ENCODE assay signal across 19 cellular contexts in the genomic region with DNA sequence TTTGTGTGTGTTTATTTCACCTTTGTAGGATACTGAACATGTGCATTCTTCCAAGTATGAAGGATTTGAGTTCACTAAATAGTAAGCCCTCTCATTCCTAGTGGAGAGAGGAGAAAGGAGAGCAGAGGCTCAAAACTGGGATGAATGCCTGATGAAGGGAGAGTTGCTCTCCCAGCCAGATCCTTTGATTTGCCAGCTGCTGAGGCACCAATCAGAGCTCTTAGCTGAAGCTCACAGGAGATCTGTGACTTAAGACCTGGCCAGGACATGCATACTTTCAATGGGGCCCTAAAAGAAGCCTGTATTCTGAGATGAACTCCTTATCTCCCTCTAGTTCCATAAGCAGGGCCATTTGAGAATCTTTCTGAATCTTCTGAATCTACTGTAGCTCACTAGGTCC.
A peak's percentile ranks its signal among the peaks of the same experiment; 100 is the strongest.
DNase-seq lines count a peak whose midpoint lies in the region; ATAC-seq and TF ChIP-seq lines count a peak whose summit lies in the region.
"Had no signal": no experiment of that assay in that cellular context is flagged by ENCODE, and none has a peak within 500 bp of the region (broad histone marks: within the 10 kb centered on the region; RNA-seq: fewer than 3 reads in every experiment).

No MANE protein-coding gene starts in this region.

- H3K4me3 ChIP-seq in AG10803 (ENCODE audit: low read length): no peak overlapping the region
- no peak overlapping the region for H3K4me3 ChIP-seq in IMR-90 (ENCODE audit: insufficient read depth, low read depth, low read length)
- no peak overlapping the region for H3K4me3 ChIP-seq in adipocyte (ENCODE audit: low read length)
- H3K4me3 ChIP-seq in effector memory CD4-positive, alpha-beta T cell (ENCODE audit: insufficient read depth, low read depth, low read length, poor library complexity, severe bottlenecking): no peak overlapping the region
- no peak overlapping the region for H3K4me3 ChIP-seq in PC-9
- H3K4me3 ChIP-seq: A549, Peyer's patch had no signal

- peak overlapping the region; percentile 41; the same call in 1 of the 2 replicates for H3K23ac ChIP-seq in IMR-90 (ENCODE audit: low read depth, low read length)

- no peak overlapping the region for H3K56ac ChIP-seq in IMR-90 (ENCODE audit: extremely low read depth, insufficient read depth, low read length)

- DNase-seq in AG10803 (ENCODE audit: low read depth) (peak; percentile 34), IMR-90 (no peak), adipocyte (ENCODE audit: low read depth) (peak; percentile 31), medulla oblongata (ENCODE audit: extremely low spot score) (peak; percentile 39), NCI-H2227 (lab: John Stamatoyannopoulos, UW; ENCODE audit: unreplicated experiment) (no peak), PC-9 (no peak)
- no peak for DNase-seq in effector memory CD4-positive, alpha-beta T cell
- DNase-seq: DMS 273 treated with DMSO at 0.1 percent for 48 hours, GF-D8, Kasumi-1, NCI-H1105 treated with DMSO at 0.1 percent for 48 hours, NCI-H187 treated with DMSO at 0.1 percent for 48 hours, NCI-H446 treated with DMSO at 0.1 percent for 48 hours, NCI-H82, Peyer's patch, SHP77 had no signal

- H4K91ac ChIP-seq in IMR-90 (ENCODE audit: insufficient read depth, low read depth, low read length): peak overlapping the region; percentile 65; the same call in 1 of the 2 replicates

- H3K9me1 ChIP-seq in IMR-90 (ENCODE audit: insufficient read depth, low read length): peaks cover 5% of the 10 kb centered on the region; the same call in 1 of the 2 replicates

- H4K8ac ChIP-seq in IMR-90 (ENCODE audit: low read depth in 2 of 2, low read length in 2 of 2): peak overlapping the region; percentile 26 to 46; a peak in 1 of 4 replicates

- peak overlapping the region; percentile 18; the same call in 1 of the 3 replicates for H2BK15ac ChIP-seq in IMR-90 (ENCODE audit: low read depth, low read length)

- BruUV-seq in IMR-90 (replicated peaks; lab: Mats Ljungman, UMichigan) (no TSS peak), PC-9 (replicated peaks; lab: Mats Ljungman, UMichigan) (no TSS peak)

- H3F3A ChIP-seq in PC-9 (ENCODE audit: insufficient read depth, low read depth): no peaks in the 10 kb centered on the region

- CTCF ChIA-PET in IMR-90 (lab: Yijun Ruan, JAX) (no interaction called here), PC-9 (lab: Charles Lee) (no interaction called here)

- no peak overlapping the region for H3K9ac ChIP-seq in IMR-90 (ENCODE audit: low read depth, low read length)
- H3K9ac ChIP-seq in adipocyte (ENCODE audit: low read length): no peak overlapping the region

- peak overlapping the region; percentile 36; the same call in 1 of the 2 replicates for H2AK5ac ChIP-seq in IMR-90 (ENCODE audit: low read depth, low read length)

- POLR2A ChIA-PET in IMR-90 (lab: Charles Lee; ENCODE audit: unreplicated experiment) (interaction anchor here (0.6 kb wide), 1 partner anchor 1260 kb away, joined by 5 read pairs; no protein-coding TSS in a partner anchor), PC-9 (lab: Charles Lee; ENCODE audit: unreplicated experiment) (no interaction called here)

- H4K20me1 ChIP-seq in IMR-90 (ENCODE audit: insufficient read depth, low read length): no peaks in the 10 kb centered on the region
- H4K20me1 ChIP-seq in PC-9 (ENCODE audit: insufficient read depth): no peaks in the 10 kb centered on the region

- H3K4ac ChIP-seq in IMR-90 (ENCODE audit: low read depth, low read length): no peak overlapping the region

- no peaks in the 10 kb centered on the region for H3K79me1 ChIP-seq in IMR-90 (ENCODE audit: low read depth in 1 of 2, low read length in 2 of 2)

- H3K36me3 ChIP-seq in IMR-90 (ENCODE audit: control insufficient read depth, insufficient read depth, low read length) (no peaks in the 10 kb centered on the region), adipocyte (ENCODE audit: control insufficient read depth, insufficient read depth, low read length, severe bottlenecking) (no peaks in the 10 kb centered on the region), PC-9 (ENCODE audit: low read depth) (no peaks in the 10 kb centered on the region)
- no peaks in the 10 kb centered on the region for H3K36me3 ChIP-seq in effector memory CD4-positive, alpha-beta T cell (ENCODE audit: control insufficient read depth, insufficient read depth, low read length)
- H3K36me3 ChIP-seq: Peyer's patch had no signal

- in situ Hi-C loops in IMR-90 (cut with MboI; ENCODE audit: low sequenced_read_pairs): no loop called here

- no peak for TF ChIP-seq POLR2A in IMR-90 (IDR thresholded peaks at IDR 0.05; ENCODE audit: low read depth, low read length)

- H3K9me2 ChIP-seq in PC-9 (ENCODE audit: insufficient read depth): no peaks in the 10 kb centered on the region; the same call in 1 of the 2 replicates

- H2AFZ ChIP-seq in IMR-90 (replicated peaks; ENCODE audit: low read length, poor library complexity): no peak overlapping the region
- H2AFZ ChIP-seq in PC-9: no peak overlapping the region

- 0 out of 2 replicates have a peak, but pooled peaks cover 4% of the 10 kb centered on the region for H3K4me1 ChIP-seq in IMR-90 (ENCODE audit: control insufficient read depth, insufficient read depth, low read length)
- peaks cover 24% of the 10 kb centered on the region for H3K4me1 ChIP-seq in adipocyte (ENCODE audit: control insufficient read depth, insufficient read depth, low read length)
- no peaks in the 10 kb centered on the region for H3K4me1 ChIP-seq in effector memory CD4-positive, alpha-beta T cell (ENCODE audit: control insufficient read depth, insufficient read depth, low read length, poor library complexity, severe bottlenecking)
- H3K4me1 ChIP-seq in PC-9 (replicated peaks; ENCODE audit: insufficient read depth): no peaks in the 10 kb centered on the region
- H3K4me1 ChIP-seq: Peyer's patch had no signal

- peak overlapping the region; percentile 52 for H2BK5ac ChIP-seq in IMR-90 (ENCODE audit: low read depth, low read length, poor library complexity, severe bottlenecking)

- H3K27me3 ChIP-seq in IMR-90 (ENCODE audit: control insufficient read depth, insufficient read depth, low read length) (no peaks in the 10 kb centered on the region), adipocyte (replicated peaks; ENCODE audit: control insufficient read depth, insufficient read depth, low read length) (no peaks in the 10 kb centered on the region), PC-9 (ENCODE audit: insufficient read depth, low read depth) (no peaks in the 10 kb centered on the region)
- H3K27me3 ChIP-seq in effector memory CD4-positive, alpha-beta T cell (replicated peaks; ENCODE audit: control insufficient read depth, insufficient read depth, low read length, poor library complexity, severe bottlenecking): no peaks in the 10 kb centered on the region
- H3K27me3 ChIP-seq: Peyer's patch had no signal

- no peak overlapping the region for H3K4me2 ChIP-seq in IMR-90 (ENCODE audit: low read depth, low read length)
- H3K4me2 ChIP-seq in PC-9: no peak overlapping the region

- dilution Hi-C loops in IMR-90 (cut with HindIII; ENCODE audit: low sequenced_read_pairs, unreplicated experiment): no loop called here

- ATAC-seq in IMR-90 (ENCODE audit: low read depth): peak; percentile 24; the same call in 1 of the 2 replicates
- ATAC-seq in HG03571 (IDR thresholded peaks at IDR 0.05; ENCODE audit: unreplicated experiment): no peak
- ATAC-seq: A549 had no signal

- no peak for TF ChIP-seq RAD21 in IMR-90 (IDR thresholded peaks at IDR 0.05; ENCODE audit: low read length)

- peak overlapping the region; percentile 44 for H3K14ac ChIP-seq in IMR-90 (replicated peaks; ENCODE audit: low read depth, low read length)

- TF ChIP-seq CTCF in AG10803 (conservative IDR thresholded peaks at IDR 0.05; ENCODE audit: low read length) (no peak), IMR-90 (conservative IDR thresholded peaks at IDR 0.05; ENCODE audit: low read depth, low read length) (no peak), PC-9 (conservative IDR thresholded peaks at IDR 0.05) (no peak)

- H4K5ac ChIP-seq in IMR-90 (ENCODE audit: low read depth, low read length): peak overlapping the region; percentile 57; the same call in 1 of the 2 replicates

- peak overlapping the region; percentile 16 for H2BK120ac ChIP-seq in IMR-90 (ENCODE audit: low read depth, low read length)

- H2BK20ac ChIP-seq in IMR-90 (ENCODE audit: low read depth, low read length): peak overlapping the region; percentile 80; the same call in 1 of the 2 replicates

- H3K18ac ChIP-seq in IMR-90 (ENCODE audit: low read depth, low read length): peak overlapping the region; percentile 9; the same call in 1 of the 2 replicates

- no peak overlapping the region for H3K27ac ChIP-seq in IMR-90 (ENCODE audit: insufficient read depth, low read length)
- H3K27ac ChIP-seq in effector memory CD4-positive, alpha-beta T cell (ENCODE audit: insufficient read depth, low read length, poor library complexity, severe bottlenecking): no peak overlapping the region
- H3K27ac ChIP-seq in PC-9: no peak overlapping the region
- H3K27ac ChIP-seq: C4-2B, Peyer's patch had no signal

- no peak overlapping the region for H2AK9ac ChIP-seq in IMR-90 (replicated peaks; ENCODE audit: low read depth, low read length, poor library complexity)

- H3K79me2 ChIP-seq in PC-9 (ENCODE audit: low read depth): no peaks in the 10 kb centered on the region

- H3K9me3 ChIP-seq in IMR-90 (ENCODE audit: control insufficient read depth, insufficient read depth, low read length) (no peaks in the 10 kb centered on the region), adipocyte (ENCODE audit: control insufficient read depth, low read length) (no peaks in the 10 kb centered on the region), PC-9 (ENCODE audit: insufficient read depth, low read depth) (no peaks in the 10 kb centered on the region)
- no peaks in the 10 kb centered on the region for H3K9me3 ChIP-seq in effector memory CD4-positive, alpha-beta T cell (ENCODE audit: control insufficient read depth, low read length)
- H3K9me3 ChIP-seq: A549, Peyer's patch had no signal

- intact Hi-C loops in IMR-90 (cut with micrococcal nuclease) (no loop called here), PC-9 (cut with micrococcal nuclease; ENCODE audit: unreplicated experiment) (no loop called here)

TF ChIP-seq in IMR-90, 13 proteins besides CTCF, POLR2A, EP300 and RAD21:
- TF ChIP-seq MXI1 (IDR thresholded peaks at IDR 0.05; ENCODE audit: borderline replicate concordance, low read depth, low read length) (no peak), RCOR1 (IDR thresholded peaks at IDR 0.05; ENCODE audit: insufficient replicate concordance, low read length) (no peak), RFX5 (IDR thresholded peaks at IDR 0.05; ENCODE audit: low read depth, low read length) (no peak)
- TF ChIP-seq, protein P1, sequence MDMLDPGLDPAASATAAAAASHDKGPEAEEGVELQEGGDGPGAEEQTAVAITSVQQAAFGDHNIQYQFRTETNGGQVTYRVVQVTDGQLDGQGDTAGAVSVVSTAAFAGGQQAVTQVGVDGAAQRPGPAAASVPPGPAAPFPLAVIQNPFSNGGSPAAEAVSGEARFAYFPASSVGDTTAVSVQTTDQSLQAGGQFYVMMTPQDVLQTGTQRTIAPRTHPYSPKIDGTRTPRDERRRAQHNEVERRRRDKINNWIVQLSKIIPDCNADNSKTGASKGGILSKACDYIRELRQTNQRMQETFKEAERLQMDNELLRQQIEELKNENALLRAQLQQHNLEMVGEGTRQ (IDR thresholded peaks at IDR 0.05; ENCODE audit: low read depth, low read length): no peak

Comparison
In these comparisons a context has a peak if more than half of its experiments do, and no peak if none do; other contexts are left out.
1. DNase-seq: peak in AG10803 (single experiment), adipocyte (single experiment) and medulla oblongata (single experiment); none in IMR-90 (single experiment), effector memory CD4-positive, alpha-beta T cell (0 of 3), NCI-H2227 (single experiment) and PC-9 (0 of 2).